8 cellular contexts compared by ENCODE assay signal in genomic region chr9:74570879-74571512, GRCh38.
DNase-seq lines count a peak whose midpoint lies in the region; ATAC-seq and TF ChIP-seq lines count a peak whose summit lies in the region.

No MANE protein-coding gene starts in this region.

- no peaks in the 10 kb centered on the region for H3K9me3 Mint-ChIP-seq in activated CD4-positive, alpha-beta memory T cell treated with anti-CD3 and anti-CD28 coated beads, Interleukin-2, amount 10 ng/mL, durations not matched to agents 7 days and 5 days

- no peak overlapping the region for H3K4me3 Mint-ChIP-seq in activated CD4-positive, alpha-beta memory T cell treated with anti-CD3 and anti-CD28 coated beads, Interleukin-2, amount 10 ng/mL, durations not matched to agents 7 days and 5 days

- no peaks in the 10 kb centered on the region for H3K36me3 Mint-ChIP-seq in activated CD4-positive, alpha-beta memory T cell treated with anti-CD3 and anti-CD28 coated beads, Interleukin-2, amount 10 ng/mL, durations not matched to agents 7 days and 5 days (ENCODE audit: low read depth)

- no peaks in the 10 kb centered on the region for H3K27me3 ChIP-seq in uterus

- no peak for TF ChIP-seq POLR2A in uterus (IDR thresholded peaks at IDR 0.05)

- DNase-seq in NCI-H2227 (lab: John Stamatoyannopoulos, UW; ENCODE audit: unreplicated experiment) = peak; percentile 4
- DNase-seq in NCI-H2227 treated with DMSO at 0.1 percent for 48 hours (lab: John Stamatoyannopoulos, UW) = no peak
- peak; percentile 45 for DNase-seq in KBM-7
- peak; percentile 29 for DNase-seq in activated CD4-positive, alpha-beta memory T cell treated with anti-CD3 and anti-CD28 coated beads, Interleukin-2, amount 10 ng/mL, durations not matched to agents 7 days and 5 days
- DNase-seq in iPS-NIHi7 (ENCODE audit: extremely low spot score) = peak; percentile 23
- DNase-seq in uterus = no peak

- CTCF ChIA-PET in activated CD4-positive, alpha-beta memory T cell treated with anti-CD3 and anti-CD28 coated beads, Interleukin-2, amount 10 ng/mL, durations not matched to agents 7 days and 5 days (lab: Charles Lee) = no interaction called here

- H3K27me3 Mint-ChIP-seq in activated CD4-positive, alpha-beta memory T cell treated with anti-CD3 and anti-CD28 coated beads, Interleukin-2, amount 10 ng/mL, durations not matched to agents 7 days and 5 days = no peaks in the 10 kb centered on the region

- no peaks in the 10 kb centered on the region for H3K9me3 ChIP-seq in uterus

- H3K4me1 ChIP-seq in uterus = no peaks in the 10 kb centered on the region

- intact Hi-C loops in uterus (cut with DNase I; ENCODE audit: low total_unique reads) = no loop called here

- POLR2A ChIA-PET in activated CD4-positive, alpha-beta memory T cell treated with anti-CD3 and anti-CD28 coated beads, Interleukin-2, amount 10 ng/mL, durations not matched to agents 7 days and 5 days (lab: Charles Lee) = no interaction called here

- no peak overlapping the region for H3K27ac Mint-ChIP-seq in activated CD4-positive, alpha-beta memory T cell treated with anti-CD3 and anti-CD28 coated beads, Interleukin-2, amount 10 ng/mL, durations not matched to agents 7 days and 5 days

- peak; percentile 22 to 47 (median 38) for TF ChIP-seq CTCF in uterus (IDR thresholded peaks at IDR 0.05)

- no peaks in the 10 kb centered on the region for H3K36me3 ChIP-seq in uterus

- peak; percentile 79 for ATAC-seq in GM21367 (IDR thresholded peaks at IDR 0.05; ENCODE audit: unreplicated experiment)
- no peak for ATAC-seq in HG02759 (IDR thresholded peaks at IDR 0.05; ENCODE audit: unreplicated experiment)

- H3K4me3 ChIP-seq in uterus = no peak overlapping the region

- H3K27ac ChIP-seq in uterus = no peak overlapping the region

- H3K4me1 Mint-ChIP-seq in activated CD4-positive, alpha-beta memory T cell treated with anti-CD3 and anti-CD28 coated beads, Interleukin-2, amount 10 ng/mL, durations not matched to agents 7 days and 5 days = no peaks in the 10 kb centered on the region

- in situ Hi-C loops in KBM-7 (cut with MboI; ENCODE audit: low pct_unique_long_range_greater_than_20kb, low sequenced_read_pairs) = no loop called here

Comparison
In these comparisons a context has a peak if more than half of its experiments do, and no peak if none do; other contexts are left out.
1. DNase-seq: peak in NCI-H2227 (single experiment), KBM-7 (single experiment), activated CD4-positive, alpha-beta memory T cell treated with anti-CD3 and anti-CD28 coated beads, Interleukin-2, amount 10 ng/mL, durations not matched to agents 7 days and 5 days (single experiment) and iPS-NIHi7 (single experiment); none in NCI-H2227 treated with DMSO at 0.1 percent for 48 hours (single experiment) and uterus (0 of 2).